Comparison of ENCODE assay signal across 8 cellular contexts in genomic region chr1:186605762-186606350, GRCh38.
A peak's percentile ranks its signal among the peaks of the same experiment; 100 is the strongest.
DNase-seq lines count a peak whose midpoint lies in the region; ATAC-seq and TF ChIP-seq lines count a peak whose summit lies in the region.

No MANE protein-coding gene starts in this region.

- peak; percentile 36 to 73 (median 67) for TF ChIP-seq CTCF in heart right ventricle (IDR thresholded peaks at IDR 0.05)
- no peak for TF ChIP-seq CTCF in glutamatergic neuron (IDR thresholded peaks at IDR 0.05; ENCODE audit: partially characterized antibody, unreplicated experiment)

- H3K36me3 Mint-ChIP-seq in glutamatergic neuron (ENCODE audit: unreplicated experiment) = no peaks in the 10 kb centered on the region

- intact Hi-C loops in heart right ventricle (cut with DNase I) = loop anchor here (1.0 to 10.0 kb wide), 8 partner anchors 79 to 381 kb away; partner anchors contain the start of gene PTGS2 (in 1 of the 10)

- H3K4me1 ChIP-seq in heart right ventricle = no peaks in the 10 kb centered on the region

- CTCF ChIA-PET in HEK293T (lab: Yijun Ruan, JAX) = interaction anchor here (0.6 to 1.5 kb wide), 4 partner anchors 74 to 201 kb away, joined by 3 to 8 read pairs (median 4); partner anchors contain the start of gene PTGS2

- DNase-seq in stimulated activated CD4-positive, alpha-beta T cell treated with anti-CD3 and anti-CD28 coated beads, Interleukin-1b, Interleukin-23, amount 100 ng/mL, for 48 hours = peak; percentile 13
- no peak for DNase-seq in stimulated activated CD4-positive, alpha-beta T cell treated with anti-CD3 and anti-CD28 coated beads, Interleukin-4, amount 100 ng/mL, for 4 hours
- DNase-seq in HEK293T (ENCODE audit: extremely low spot score) (peak; percentile 72), NCI-H2171 (lab: John Stamatoyannopoulos, UW) (peak; percentile 12), heart right ventricle (peak in 1 of 2 donors; percentile 27), glutamatergic neuron (no peak)
- peak; percentile 38 to 48 for DNase-seq in activated T-cell treated with anti-CD3 and anti-CD28 coated beads, Interleukin-2, amount 50 U/mL, for 48 hours
- peak in 2 of 3 donors; percentile 9 to 10 for DNase-seq in stimulated activated CD4-positive, alpha-beta T cell treated with anti-CD3 and anti-CD28 coated beads, TNF-alpha, amount 100 ng/mL, for 48 hours (ENCODE audit: low read depth in 3 of 3)

- ATAC-seq in heart right ventricle = peak in 5 of 8 donors; percentile 48 to 83 (median 70)

- H3K4me3 Mint-ChIP-seq in glutamatergic neuron (ENCODE audit: unreplicated experiment) = no peak overlapping the region

- no peaks in the 10 kb centered on the region for H3K36me3 ChIP-seq in heart right ventricle

- H3K4me3 ChIP-seq in heart right ventricle = no peak overlapping the region

- no peaks in the 10 kb centered on the region for H3K9me3 Mint-ChIP-seq in glutamatergic neuron (ENCODE audit: unreplicated experiment)

- H3K27ac Mint-ChIP-seq in glutamatergic neuron (ENCODE audit: unreplicated experiment) = no peak overlapping the region

- no peaks in the 10 kb centered on the region for H3K4me1 Mint-ChIP-seq in glutamatergic neuron (ENCODE audit: low read depth, unreplicated experiment)

- no peak overlapping the region for H3K27ac ChIP-seq in heart right ventricle

- H3K27me3 ChIP-seq in heart right ventricle = no peaks in the 10 kb centered on the region

- POLR2A ChIA-PET in HEK293T (lab: Yijun Ruan, JAX) = no interaction called here

- H3K27me3 Mint-ChIP-seq in glutamatergic neuron (ENCODE audit: unreplicated experiment) = peaks cover 1% of the 10 kb centered on the region

- H3K9me3 ChIP-seq in heart right ventricle = peaks cover 0 to 8% (median 0%) of the 10 kb centered on the region in 11 donors

- 30 to 35% methylated on average over 4 of the region's 4 CpGs for WGBS in heart right ventricle, 2 donors

TF ChIP-seq in HEK293T, 16 proteins besides CTCF, POLR2A, EP300 and RAD21:
- TF ChIP-seq ZNF384 (IDR thresholded peaks at IDR 0.05) = peak; percentile 38; the same call in 1 of the 2 replicates
- TF ChIP-seq L3MBTL2 (conservative IDR thresholded peaks at IDR 0.05) = no peak

Comparison
In these comparisons a context has a peak if more than half of its experiments do, and no peak if none do; other contexts are left out.
1. DNase-seq: peak in stimulated activated CD4-positive, alpha-beta T cell treated with anti-CD3 and anti-CD28 coated beads, Interleukin-1b, Interleukin-23, amount 100 ng/mL, for 48 hours (single experiment), HEK293T (single experiment), NCI-H2171 (single experiment), activated T-cell treated with anti-CD3 and anti-CD28 coated beads, Interleukin-2, amount 50 U/mL, for 48 hours (2 of 2) and stimulated activated CD4-positive, alpha-beta T cell treated with anti-CD3 and anti-CD28 coated beads, TNF-alpha, amount 100 ng/mL, for 48 hours (2 of 3); none in stimulated activated CD4-positive, alpha-beta T cell treated with anti-CD3 and anti-CD28 coated beads, Interleukin-4, amount 100 ng/mL, for 4 hours (0 of 2) and glutamatergic neuron (single experiment).